Comparison of ENCODE assay signal across 8 cellular contexts in genomic region chr6:12956991-12957320, GRCh38.
DNase-seq lines count a peak whose midpoint lies in the region; ATAC-seq and TF ChIP-seq lines count a peak whose summit lies in the region.

No MANE protein-coding gene starts in this region.

- peaks cover 57% of the 10 kb centered on the region for H3K27me3 ChIP-seq in iPS-15b (ENCODE audit: control insufficient read depth, insufficient read depth, low read length)

- TF ChIP-seq CTCF in HFFc6 (IDR thresholded peaks at IDR 0.05) = no peak

- H3K27me3 Mint-ChIP-seq in HFFc6 (ENCODE audit: insufficient read depth) = peaks cover 4% of the 10 kb centered on the region
- peaks cover 37% of the 10 kb centered on the region for H3K27me3 Mint-ChIP-seq in activated T-helper 1 cell treated with anti-CD3 and anti-CD28 coated beads, Interleukin-12 subunit alpha, Interleukin-12 subunit beta, Interleukin-2, Interleukin-4 antibody, amounts not matched to agents 30 ng/mL and 10 ng/mL and 1 ng/mL, durations not matched to agents 14 hours and 24 hours and 36 hours (ENCODE audit: insufficient read depth)

- DNase-seq in HFFc6 = no peak
- DNase-seq in activated T-helper 1 cell treated with anti-CD3 and anti-CD28 coated beads, Interleukin-12 subunit alpha, Interleukin-12 subunit beta, Interleukin-2, Interleukin-4 antibody, amounts not matched to agents 30 ng/mL and 10 ng/mL and 1 ng/mL, durations not matched to agents 14 hours and 24 hours and 36 hours (ENCODE audit: low spot score) = no peak
- DNase-seq in stimulated activated effector memory CD8-positive, alpha-beta T cell treated with anti-CD3 and anti-CD28 coated beads, Interleukin-12 subunit alpha, Interleukin-12 subunit beta, amount 100 ng/mL, for 72 hours (ENCODE audit: low spot score in 2 of 2) = no peak
- DNase-seq in stimulated activated naive CD4-positive, alpha-beta T cell treated with Interleukin-2 at 50 U/mL for 16 hours (lab: John Stamatoyannopoulos, UW) = no peak
- no peak for DNase-seq in NCI-H345 treated with DMSO at 0.1 percent for 48 hours (lab: John Stamatoyannopoulos, UW; ENCODE audit: unreplicated experiment)
- DNase-seq in activated CD4-positive, alpha-beta T cell treated with anti-CD3 and anti-CD28 coated beads, Interleukin-2, amount 50 U/mL, for 1 hour = no peak

- no peaks in the 10 kb centered on the region for H3K9me3 ChIP-seq in iPS-15b (ENCODE audit: control insufficient read depth, insufficient read depth, low read length)

- no peaks in the 10 kb centered on the region for H3K9me3 Mint-ChIP-seq in HFFc6
- H3K9me3 Mint-ChIP-seq in activated T-helper 1 cell treated with anti-CD3 and anti-CD28 coated beads, Interleukin-12 subunit alpha, Interleukin-12 subunit beta, Interleukin-2, Interleukin-4 antibody, amounts not matched to agents 30 ng/mL and 10 ng/mL and 1 ng/mL, durations not matched to agents 14 hours and 24 hours and 36 hours = no peaks in the 10 kb centered on the region
- H3K9me3 Mint-ChIP-seq in stimulated activated effector memory CD8-positive, alpha-beta T cell treated with anti-CD3 and anti-CD28 coated beads, Interleukin-12 subunit alpha, Interleukin-12 subunit beta, amount 100 ng/mL, for 72 hours = no peaks in the 10 kb centered on the region

- ATAC-seq in stimulated activated effector memory CD8-positive, alpha-beta T cell treated with anti-CD3 and anti-CD28 coated beads, Interleukin-12 subunit alpha, Interleukin-12 subunit beta, amount 100 ng/mL, for 72 hours = no peak
- ATAC-seq in GM19455 (IDR thresholded peaks at IDR 0.05; ENCODE audit: unreplicated experiment) = no peak

- no peak overlapping the region for H3K9ac ChIP-seq in iPS-15b (ENCODE audit: low read depth, low read length)

- H3K4me3 ChIP-seq in iPS-15b (ENCODE audit: low read depth, low read length) = peak overlapping the region; percentile 60

- H3K4me1 ChIP-seq in iPS-15b (ENCODE audit: control insufficient read depth, insufficient read depth, low read length) = peaks cover 26% of the 10 kb centered on the region

- intact Hi-C loops in activated T-helper 1 cell treated with anti-CD3 and anti-CD28 coated beads, Interleukin-12 subunit alpha, Interleukin-12 subunit beta, Interleukin-2, Interleukin-4 antibody, amounts not matched to agents 30 ng/mL and 10 ng/mL and 1 ng/mL, durations not matched to agents 14 hours and 24 hours and 36 hours (cut with micrococcal nuclease) = loop anchor here (5.0 kb wide), 1 partner anchor 370 kb away; the partner anchor contains the start of gene TBC1D7

- no peaks in the 10 kb centered on the region for H3K36me3 Mint-ChIP-seq in HFFc6 (ENCODE audit: low read depth)
- H3K36me3 Mint-ChIP-seq in activated T-helper 1 cell treated with anti-CD3 and anti-CD28 coated beads, Interleukin-12 subunit alpha, Interleukin-12 subunit beta, Interleukin-2, Interleukin-4 antibody, amounts not matched to agents 30 ng/mL and 10 ng/mL and 1 ng/mL, durations not matched to agents 14 hours and 24 hours and 36 hours (ENCODE audit: low read depth) = peaks cover 1% of the 10 kb centered on the region
- H3K36me3 Mint-ChIP-seq in stimulated activated effector memory CD8-positive, alpha-beta T cell treated with anti-CD3 and anti-CD28 coated beads, Interleukin-12 subunit alpha, Interleukin-12 subunit beta, amount 100 ng/mL, for 72 hours = no peaks in the 10 kb centered on the region

- H3K4me1 Mint-ChIP-seq in HFFc6 (ENCODE audit: low read depth) = peaks cover 34% of the 10 kb centered on the region
- H3K4me1 Mint-ChIP-seq in activated T-helper 1 cell treated with anti-CD3 and anti-CD28 coated beads, Interleukin-12 subunit alpha, Interleukin-12 subunit beta, Interleukin-2, Interleukin-4 antibody, amounts not matched to agents 30 ng/mL and 10 ng/mL and 1 ng/mL, durations not matched to agents 14 hours and 24 hours and 36 hours (ENCODE audit: low read depth) = peaks cover 42% of the 10 kb centered on the region
- H3K4me1 Mint-ChIP-seq in stimulated activated effector memory CD8-positive, alpha-beta T cell treated with anti-CD3 and anti-CD28 coated beads, Interleukin-12 subunit alpha, Interleukin-12 subunit beta, amount 100 ng/mL, for 72 hours = peaks cover 26% of the 10 kb centered on the region

- no peaks in the 10 kb centered on the region for H3K36me3 ChIP-seq in iPS-15b (ENCODE audit: control insufficient read depth, insufficient read depth, low read length)

- H3K4me3 Mint-ChIP-seq in HFFc6 = peak overlapping the region; percentile 87
- H3K4me3 Mint-ChIP-seq in activated T-helper 1 cell treated with anti-CD3 and anti-CD28 coated beads, Interleukin-12 subunit alpha, Interleukin-12 subunit beta, Interleukin-2, Interleukin-4 antibody, amounts not matched to agents 30 ng/mL and 10 ng/mL and 1 ng/mL, durations not matched to agents 14 hours and 24 hours and 36 hours = peak overlapping the region; percentile 84
- peak overlapping the region; percentile 79 for H3K4me3 Mint-ChIP-seq in stimulated activated effector memory CD8-positive, alpha-beta T cell treated with anti-CD3 and anti-CD28 coated beads, Interleukin-12 subunit alpha, Interleukin-12 subunit beta, amount 100 ng/mL, for 72 hours

- peak overlapping the region; percentile 52 for H3K27ac Mint-ChIP-seq in HFFc6
- no peak overlapping the region for H3K27ac Mint-ChIP-seq in activated T-helper 1 cell treated with anti-CD3 and anti-CD28 coated beads, Interleukin-12 subunit alpha, Interleukin-12 subunit beta, Interleukin-2, Interleukin-4 antibody, amounts not matched to agents 30 ng/mL and 10 ng/mL and 1 ng/mL, durations not matched to agents 14 hours and 24 hours and 36 hours
- H3K27ac Mint-ChIP-seq in stimulated activated effector memory CD8-positive, alpha-beta T cell treated with anti-CD3 and anti-CD28 coated beads, Interleukin-12 subunit alpha, Interleukin-12 subunit beta, amount 100 ng/mL, for 72 hours = peak overlapping the region; percentile 82
